Comparison of ENCODE assay signal across 1 cellular context in the genomic region with DNA sequence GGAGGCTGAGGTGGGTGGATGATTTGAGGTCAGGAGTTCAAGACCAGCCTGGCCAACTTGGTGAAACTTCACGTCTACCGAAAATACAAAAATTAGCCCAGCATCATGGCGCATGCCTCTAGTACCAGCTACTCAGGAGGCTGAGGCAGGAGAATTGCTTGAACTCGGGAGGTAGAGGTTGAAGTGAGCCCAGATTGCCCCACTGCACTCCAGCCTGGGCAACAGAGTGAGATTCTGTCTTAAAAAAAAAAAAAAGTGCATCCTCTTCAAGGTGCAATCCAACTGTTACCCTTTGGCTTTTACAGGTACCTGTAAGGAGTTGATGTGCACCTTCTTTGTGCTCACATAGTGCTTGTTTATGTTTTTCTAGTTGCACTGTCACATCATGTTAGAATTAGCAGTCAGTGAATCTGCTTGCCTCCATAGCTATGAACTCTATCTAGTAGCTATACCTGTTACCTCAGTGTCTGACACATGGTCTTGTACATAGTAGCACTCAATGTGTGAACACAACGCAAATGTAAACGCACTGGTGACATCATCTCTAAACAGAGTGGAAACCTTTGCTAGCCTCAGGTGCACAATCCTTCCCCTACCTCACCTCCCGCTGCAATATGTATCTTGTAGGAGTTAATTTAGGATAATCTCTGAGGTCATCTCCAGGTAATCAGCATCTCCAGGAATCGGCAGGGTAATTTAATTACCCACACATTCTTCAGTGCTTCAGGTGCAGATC.
TF ChIP-seq lines count a peak whose summit lies in the region.

No MANE protein-coding gene starts in this region.

TF ChIP-seq in HepG2, 621 proteins besides CTCF, POLR2A, EP300 and RAD21:
- TF ChIP-seq, protein P1, sequence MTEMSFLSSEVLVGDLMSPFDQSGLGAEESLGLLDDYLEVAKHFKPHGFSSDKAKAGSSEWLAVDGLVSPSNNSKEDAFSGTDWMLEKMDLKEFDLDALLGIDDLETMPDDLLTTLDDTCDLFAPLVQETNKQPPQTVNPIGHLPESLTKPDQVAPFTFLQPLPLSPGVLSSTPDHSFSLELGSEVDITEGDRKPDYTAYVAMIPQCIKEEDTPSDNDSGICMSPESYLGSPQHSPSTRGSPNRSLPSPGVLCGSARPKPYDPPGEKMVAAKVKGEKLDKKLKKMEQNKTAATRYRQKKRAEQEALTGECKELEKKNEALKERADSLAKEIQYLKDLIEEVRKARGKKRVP (CRISPR knock-in tag; IDR thresholded peaks at IDR 0.05) = no peak
- no peak for TF ChIP-seq ARNTL (CRISPR knock-in tag; IDR thresholded peaks at IDR 0.05)
- TF ChIP-seq GTF2F1 (IDR thresholded peaks at IDR 0.05; ENCODE audit: low read length) = no peak
- no peak for TF ChIP-seq ZMYM4 (CRISPR knock-in tag; IDR thresholded peaks at IDR 0.05)
- 0 out of 2 replicates have a peak, but pooled peaks have one; percentile 14 for TF ChIP-seq FOXA3 (CRISPR knock-in tag; IDR thresholded peaks at IDR 0.05)
- no peak for TF ChIP-seq KAT8 (CRISPR knock-in tag; IDR thresholded peaks at IDR 0.05)
- TF ChIP-seq, protein P2, sequence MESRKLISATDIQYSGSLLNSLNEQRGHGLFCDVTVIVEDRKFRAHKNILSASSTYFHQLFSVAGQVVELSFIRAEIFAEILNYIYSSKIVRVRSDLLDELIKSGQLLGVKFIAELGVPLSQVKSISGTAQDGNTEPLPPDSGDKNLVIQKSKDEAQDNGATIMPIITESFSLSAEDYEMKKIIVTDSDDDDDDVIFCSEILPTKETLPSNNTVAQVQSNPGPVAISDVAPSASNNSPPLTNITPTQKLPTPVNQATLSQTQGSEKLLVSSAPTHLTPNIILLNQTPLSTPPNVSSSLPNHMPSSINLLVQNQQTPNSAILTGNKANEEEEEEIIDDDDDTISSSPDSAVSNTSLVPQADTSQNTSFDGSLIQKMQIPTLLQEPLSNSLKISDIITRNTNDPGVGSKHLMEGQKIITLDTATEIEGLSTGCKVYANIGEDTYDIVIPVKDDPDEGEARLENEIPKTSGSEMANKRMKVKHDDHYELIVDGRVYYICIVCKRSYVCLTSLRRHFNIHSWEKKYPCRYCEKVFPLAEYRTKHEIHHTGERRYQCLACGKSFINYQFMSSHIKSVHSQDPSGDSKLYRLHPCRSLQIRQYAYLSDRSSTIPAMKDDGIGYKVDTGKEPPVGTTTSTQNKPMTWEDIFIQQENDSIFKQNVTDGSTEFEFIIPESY (CRISPR knock-in tag; IDR thresholded peaks at IDR 0.05) = peak; percentile 82
- no peak for TF ChIP-seq ZNF30 (CRISPR knock-in tag; IDR thresholded peaks at IDR 0.05)
- no peak for TF ChIP-seq SNAPC2 (CRISPR knock-in tag; IDR thresholded peaks at IDR 0.05)
- TF ChIP-seq ATRX (CRISPR knock-in tag; IDR thresholded peaks at IDR 0.05; ENCODE audit: borderline replicate concordance) = no peak
- TF ChIP-seq, protein P3, sequence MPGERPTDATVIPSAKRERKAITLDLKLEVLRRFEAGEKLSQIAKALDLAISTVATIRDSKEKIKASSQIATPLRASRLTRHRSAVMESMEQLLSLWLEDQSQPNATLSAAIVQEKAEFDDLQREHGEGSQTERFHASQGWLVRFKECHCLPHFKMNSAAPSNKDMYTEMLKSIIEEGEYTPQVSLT (CRISPR knock-in tag; IDR thresholded peaks at IDR 0.05; ENCODE audit: borderline replicate concordance, low read depth) = no peak
- TF ChIP-seq ZNF138 (CRISPR knock-in tag; IDR thresholded peaks at IDR 0.05; ENCODE audit: low read depth) = no peak
- no peak for TF ChIP-seq ZNF235 (CRISPR knock-in tag; IDR thresholded peaks at IDR 0.05; ENCODE audit: borderline replicate concordance)
- no peak for TF ChIP-seq IRF2 (CRISPR knock-in tag; IDR thresholded peaks at IDR 0.05)
- TF ChIP-seq JUN (CRISPR knock-in tag; IDR thresholded peaks at IDR 0.05) = 0 out of 2 replicates have a peak, but pooled peaks have one; percentile 50
- TF ChIP-seq, protein P4, sequence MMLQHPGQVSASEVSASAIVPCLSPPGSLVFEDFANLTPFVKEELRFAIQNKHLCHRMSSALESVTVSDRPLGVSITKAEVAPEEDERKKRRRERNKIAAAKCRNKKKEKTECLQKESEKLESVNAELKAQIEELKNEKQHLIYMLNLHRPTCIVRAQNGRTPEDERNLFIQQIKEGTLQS (CRISPR knock-in tag; IDR thresholded peaks at IDR 0.05) = no peak
- TF ChIP-seq ZSCAN21 (CRISPR knock-in tag; IDR thresholded peaks at IDR 0.05; ENCODE audit: borderline replicate concordance) = no peak
- TF ChIP-seq ZNF263 (CRISPR knock-in tag; IDR thresholded peaks at IDR 0.05) = no peak
- peak; percentile 75 for TF ChIP-seq ATF7 (IDR thresholded peaks at IDR 0.05)
- TF ChIP-seq ATF7 (CRISPR knock-in tag; IDR thresholded peaks at IDR 0.05) = no peak
- no peak for TF ChIP-seq FOXK2 (IDR thresholded peaks at IDR 0.05)
- no peak for TF ChIP-seq ZFX (CRISPR knock-in tag; IDR thresholded peaks at IDR 0.05; ENCODE audit: low read depth)
- TF ChIP-seq, protein P5, sequence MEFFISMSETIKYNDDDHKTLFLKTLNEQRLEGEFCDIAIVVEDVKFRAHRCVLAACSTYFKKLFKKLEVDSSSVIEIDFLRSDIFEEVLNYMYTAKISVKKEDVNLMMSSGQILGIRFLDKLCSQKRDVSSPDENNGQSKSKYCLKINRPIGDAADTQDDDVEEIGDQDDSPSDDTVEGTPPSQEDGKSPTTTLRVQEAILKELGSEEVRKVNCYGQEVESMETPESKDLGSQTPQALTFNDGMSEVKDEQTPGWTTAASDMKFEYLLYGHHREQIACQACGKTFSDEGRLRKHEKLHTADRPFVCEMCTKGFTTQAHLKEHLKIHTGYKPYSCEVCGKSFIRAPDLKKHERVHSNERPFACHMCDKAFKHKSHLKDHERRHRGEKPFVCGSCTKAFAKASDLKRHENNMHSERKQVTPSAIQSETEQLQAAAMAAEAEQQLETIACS (CRISPR knock-in tag; IDR thresholded peaks at IDR 0.05) = 0 out of 2 replicates have a peak, but pooled peaks have one; percentile 20
- peak; percentile 27; the same call in 1 of the 2 replicates for TF ChIP-seq TBX2 (CRISPR knock-in tag; IDR thresholded peaks at IDR 0.05; ENCODE audit: borderline replicate concordance)
- TF ChIP-seq ZBTB21 (CRISPR knock-in tag; IDR thresholded peaks at IDR 0.05) = peak; percentile 76; the same call in 1 of the 2 replicates
- no peak for TF ChIP-seq POLR2AphosphoS2 (IDR thresholded peaks at IDR 0.05; ENCODE audit: low read depth, low read length)
- no peak for TF ChIP-seq CHCHD3 (CRISPR knock-in tag; IDR thresholded peaks at IDR 0.05)
- TF ChIP-seq FOXP1 (IDR thresholded peaks at IDR 0.05) = no peak
- 0 out of 2 replicates have a peak, but pooled peaks have one; percentile 22 for TF ChIP-seq FOXP1 (CRISPR knock-in tag; IDR thresholded peaks at IDR 0.05)
- 0 out of 2 replicates have a peak, but pooled peaks have one; percentile 40 for TF ChIP-seq ZZZ3 (CRISPR knock-in tag; IDR thresholded peaks at IDR 0.05; ENCODE audit: borderline replicate concordance)
- no peak for TF ChIP-seq KLF16 (CRISPR knock-in tag; IDR thresholded peaks at IDR 0.05)
- TF ChIP-seq, protein P6, sequence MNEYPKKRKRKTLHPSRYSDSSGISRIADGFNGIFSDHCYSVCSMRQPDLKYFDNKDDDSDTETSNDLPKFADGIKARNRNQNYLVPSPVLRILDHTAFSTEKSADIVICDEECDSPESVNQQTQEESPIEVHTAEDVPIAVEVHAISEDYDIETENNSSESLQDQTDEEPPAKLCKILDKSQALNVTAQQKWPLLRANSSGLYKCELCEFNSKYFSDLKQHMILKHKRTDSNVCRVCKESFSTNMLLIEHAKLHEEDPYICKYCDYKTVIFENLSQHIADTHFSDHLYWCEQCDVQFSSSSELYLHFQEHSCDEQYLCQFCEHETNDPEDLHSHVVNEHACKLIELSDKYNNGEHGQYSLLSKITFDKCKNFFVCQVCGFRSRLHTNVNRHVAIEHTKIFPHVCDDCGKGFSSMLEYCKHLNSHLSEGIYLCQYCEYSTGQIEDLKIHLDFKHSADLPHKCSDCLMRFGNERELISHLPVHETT (CRISPR knock-in tag; conservative IDR thresholded peaks at IDR 0.05) = no peak
- TF ChIP-seq ZNF33B (CRISPR knock-in tag; IDR thresholded peaks at IDR 0.05) = no peak
- TF ChIP-seq TGIF2 (CRISPR knock-in tag; IDR thresholded peaks at IDR 0.05) = no peak
- 0 out of 2 replicates have a peak, but pooled peaks have one; percentile 32 for TF ChIP-seq JUNB (CRISPR knock-in tag; IDR thresholded peaks at IDR 0.05; ENCODE audit: borderline replicate concordance)
- TF ChIP-seq MAZ (IDR thresholded peaks at IDR 0.05; ENCODE audit: borderline replicate concordance, low read depth, low read length) = no peak
- no peak for TF ChIP-seq MAZ (CRISPR knock-in tag; IDR thresholded peaks at IDR 0.05; ENCODE audit: low read depth)
- no peak for TF ChIP-seq ZNF670 (CRISPR knock-in tag; IDR thresholded peaks at IDR 0.05; ENCODE audit: borderline replicate concordance)
- TF ChIP-seq TBX3 (IDR thresholded peaks at IDR 0.05; ENCODE audit: borderline replicate concordance) = no peak
- TF ChIP-seq, protein P7, sequence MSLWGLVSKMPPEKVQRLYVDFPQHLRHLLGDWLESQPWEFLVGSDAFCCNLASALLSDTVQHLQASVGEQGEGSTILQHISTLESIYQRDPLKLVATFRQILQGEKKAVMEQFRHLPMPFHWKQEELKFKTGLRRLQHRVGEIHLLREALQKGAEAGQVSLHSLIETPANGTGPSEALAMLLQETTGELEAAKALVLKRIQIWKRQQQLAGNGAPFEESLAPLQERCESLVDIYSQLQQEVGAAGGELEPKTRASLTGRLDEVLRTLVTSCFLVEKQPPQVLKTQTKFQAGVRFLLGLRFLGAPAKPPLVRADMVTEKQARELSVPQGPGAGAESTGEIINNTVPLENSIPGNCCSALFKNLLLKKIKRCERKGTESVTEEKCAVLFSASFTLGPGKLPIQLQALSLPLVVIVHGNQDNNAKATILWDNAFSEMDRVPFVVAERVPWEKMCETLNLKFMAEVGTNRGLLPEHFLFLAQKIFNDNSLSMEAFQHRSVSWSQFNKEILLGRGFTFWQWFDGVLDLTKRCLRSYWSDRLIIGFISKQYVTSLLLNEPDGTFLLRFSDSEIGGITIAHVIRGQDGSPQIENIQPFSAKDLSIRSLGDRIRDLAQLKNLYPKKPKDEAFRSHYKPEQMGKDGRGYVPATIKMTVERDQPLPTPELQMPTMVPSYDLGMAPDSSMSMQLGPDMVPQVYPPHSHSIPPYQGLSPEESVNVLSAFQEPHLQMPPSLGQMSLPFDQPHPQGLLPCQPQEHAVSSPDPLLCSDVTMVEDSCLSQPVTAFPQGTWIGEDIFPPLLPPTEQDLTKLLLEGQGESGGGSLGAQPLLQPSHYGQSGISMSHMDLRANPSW (CRISPR knock-in tag; IDR thresholded peaks at IDR 0.05; ENCODE audit: borderline replicate concordance) = no peak
- TF ChIP-seq ZNF747 (CRISPR knock-in tag; IDR thresholded peaks at IDR 0.05; ENCODE audit: borderline replicate concordance) = no peak
- TF ChIP-seq ZNF768 (CRISPR knock-in tag; IDR thresholded peaks at IDR 0.05) = no peak
- TF ChIP-seq HNF4A (CRISPR knock-in tag; IDR thresholded peaks at IDR 0.05) = no peak
- TF ChIP-seq, protein P8, sequence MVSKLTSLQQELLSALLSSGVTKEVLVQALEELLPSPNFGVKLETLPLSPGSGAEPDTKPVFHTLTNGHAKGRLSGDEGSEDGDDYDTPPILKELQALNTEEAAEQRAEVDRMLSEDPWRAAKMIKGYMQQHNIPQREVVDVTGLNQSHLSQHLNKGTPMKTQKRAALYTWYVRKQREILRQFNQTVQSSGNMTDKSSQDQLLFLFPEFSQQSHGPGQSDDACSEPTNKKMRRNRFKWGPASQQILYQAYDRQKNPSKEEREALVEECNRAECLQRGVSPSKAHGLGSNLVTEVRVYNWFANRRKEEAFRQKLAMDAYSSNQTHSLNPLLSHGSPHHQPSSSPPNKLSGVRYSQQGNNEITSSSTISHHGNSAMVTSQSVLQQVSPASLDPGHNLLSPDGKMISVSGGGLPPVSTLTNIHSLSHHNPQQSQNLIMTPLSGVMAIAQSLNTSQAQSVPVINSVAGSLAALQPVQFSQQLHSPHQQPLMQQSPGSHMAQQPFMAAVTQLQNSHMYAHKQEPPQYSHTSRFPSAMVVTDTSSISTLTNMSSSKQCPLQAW (CRISPR knock-in tag; IDR thresholded peaks at IDR 0.05) = no peak
- TF ChIP-seq MLLT10 (CRISPR knock-in tag; IDR thresholded peaks at IDR 0.05) = no peak
- TF ChIP-seq ZNF10 (CRISPR knock-in tag; IDR thresholded peaks at IDR 0.05; ENCODE audit: borderline replicate concordance, low read depth) = no peak
- TF ChIP-seq, protein P9, sequence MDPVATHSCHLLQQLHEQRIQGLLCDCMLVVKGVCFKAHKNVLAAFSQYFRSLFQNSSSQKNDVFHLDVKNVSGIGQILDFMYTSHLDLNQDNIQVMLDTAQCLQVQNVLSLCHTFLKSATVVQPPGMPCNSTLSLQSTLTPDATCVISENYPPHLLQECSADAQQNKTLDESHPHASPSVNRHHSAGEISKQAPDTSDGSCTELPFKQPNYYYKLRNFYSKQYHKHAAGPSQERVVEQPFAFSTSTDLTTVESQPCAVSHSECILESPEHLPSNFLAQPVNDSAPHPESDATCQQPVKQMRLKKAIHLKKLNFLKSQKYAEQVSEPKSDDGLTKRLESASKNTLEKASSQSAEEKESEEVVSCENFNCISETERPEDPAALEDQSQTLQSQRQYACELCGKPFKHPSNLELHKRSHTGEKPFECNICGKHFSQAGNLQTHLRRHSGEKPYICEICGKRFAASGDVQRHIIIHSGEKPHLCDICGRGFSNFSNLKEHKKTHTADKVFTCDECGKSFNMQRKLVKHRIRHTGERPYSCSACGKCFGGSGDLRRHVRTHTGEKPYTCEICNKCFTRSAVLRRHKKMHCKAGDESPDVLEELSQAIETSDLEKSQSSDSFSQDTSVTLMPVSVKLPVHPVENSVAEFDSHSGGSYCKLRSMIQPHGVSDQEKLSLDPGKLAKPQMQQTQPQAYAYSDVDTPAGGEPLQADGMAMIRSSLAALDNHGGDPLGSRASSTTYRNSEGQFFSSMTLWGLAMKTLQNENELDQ (CRISPR knock-in tag; IDR thresholded peaks at IDR 0.05; ENCODE audit: borderline replicate concordance) = no peak
- TF ChIP-seq, protein P10, sequence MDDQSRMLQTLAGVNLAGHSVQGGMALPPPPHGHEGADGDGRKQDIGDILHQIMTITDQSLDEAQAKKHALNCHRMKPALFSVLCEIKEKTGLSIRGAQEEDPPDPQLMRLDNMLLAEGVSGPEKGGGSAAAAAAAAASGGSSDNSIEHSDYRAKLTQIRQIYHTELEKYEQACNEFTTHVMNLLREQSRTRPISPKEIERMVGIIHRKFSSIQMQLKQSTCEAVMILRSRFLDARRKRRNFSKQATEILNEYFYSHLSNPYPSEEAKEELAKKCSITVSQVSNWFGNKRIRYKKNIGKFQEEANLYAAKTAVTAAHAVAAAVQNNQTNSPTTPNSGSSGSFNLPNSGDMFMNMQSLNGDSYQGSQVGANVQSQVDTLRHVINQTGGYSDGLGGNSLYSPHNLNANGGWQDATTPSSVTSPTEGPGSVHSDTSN (CRISPR knock-in tag; IDR thresholded peaks at IDR 0.05; ENCODE audit: borderline replicate concordance) = no peak
- TF ChIP-seq ZNF616 (CRISPR knock-in tag; IDR thresholded peaks at IDR 0.05; ENCODE audit: low read depth) = no peak
- TF ChIP-seq, protein P11, sequence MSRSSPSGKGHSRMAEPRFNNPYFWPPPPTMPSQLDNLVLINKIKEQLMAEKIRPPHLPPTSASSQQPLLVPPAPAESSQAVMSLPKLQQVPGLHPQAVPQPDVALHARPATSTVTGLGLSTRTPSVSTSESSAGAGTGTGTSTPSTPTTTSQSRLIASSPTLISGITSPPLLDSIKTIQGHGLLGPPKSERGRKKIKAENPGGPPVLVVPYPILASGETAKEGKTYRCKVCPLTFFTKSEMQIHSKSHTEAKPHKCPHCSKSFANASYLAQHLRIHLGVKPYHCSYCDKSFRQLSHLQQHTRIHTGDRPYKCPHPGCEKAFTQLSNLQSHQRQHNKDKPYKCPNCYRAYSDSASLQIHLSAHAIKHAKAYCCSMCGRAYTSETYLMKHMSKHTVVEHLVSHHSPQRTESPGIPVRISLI (CRISPR knock-in tag; IDR thresholded peaks at IDR 0.05; ENCODE audit: borderline replicate concordance) = no peak
- TF ChIP-seq MAFK (conservative IDR thresholded peaks at IDR 0.05 in 1 of 2, IDR thresholded peaks at IDR 0.05 in 1 of 2; ENCODE audit: low read length in 2 of 2) = no peak
